Comparison of ENCODE assay signal across 1 cellular context in genomic region chr17:43068570-43069367, GRCh38.
A peak's percentile ranks its signal among the peaks of the same experiment; 100 is the strongest.
TF ChIP-seq lines count a peak whose summit lies in the region.

No MANE protein-coding gene starts in this region.

TF ChIP-seq in HepG2, 621 proteins besides CTCF, POLR2A, EP300 and RAD21 (continued from another document and continues in another):
- TF ChIP-seq ZHX2 (IDR thresholded peaks at IDR 0.05; ENCODE audit: low read depth), result peak; percentile 77
- TF ChIP-seq ZHX2 (CRISPR knock-in tag; IDR thresholded peaks at IDR 0.05; ENCODE audit: borderline replicate concordance), result no peak
- TF ChIP-seq NFYC (CRISPR knock-in tag; IDR thresholded peaks at IDR 0.05), result peak; percentile 40; the same call in 1 of the 2 replicates
- TF ChIP-seq ZNF205 (CRISPR knock-in tag; IDR thresholded peaks at IDR 0.05), result peak; percentile 86; the same call in 1 of the 2 replicates
- 0 out of 2 replicates have a peak, but pooled peaks have one; percentile 65 for TF ChIP-seq ZNF431 (CRISPR knock-in tag; IDR thresholded peaks at IDR 0.05; ENCODE audit: borderline replicate concordance, low read depth)
- TF ChIP-seq ZBTB8A (CRISPR knock-in tag; IDR thresholded peaks at IDR 0.05; ENCODE audit: borderline replicate concordance, low read depth), result no peak
- TF ChIP-seq ZNF350 (CRISPR knock-in tag; IDR thresholded peaks at IDR 0.05; ENCODE audit: borderline replicate concordance, low read depth), result 0 out of 2 replicates have a peak, but pooled peaks have one; percentile 51
- TF ChIP-seq PRMT3 (CRISPR knock-in tag; IDR thresholded peaks at IDR 0.05; ENCODE audit: borderline replicate concordance, low read depth), result peak; percentile 80; the same call in 1 of the 2 replicates
- peak; percentile 99 for TF ChIP-seq NR2F6 (IDR thresholded peaks at IDR 0.05)
- peak; percentile 100 for TF ChIP-seq NR2F6 (CRISPR knock-in tag; IDR thresholded peaks at IDR 0.05)
- no peak for TF ChIP-seq BCLAF1 (IDR thresholded peaks at IDR 0.05)
- TF ChIP-seq MAX (IDR thresholded peaks at IDR 0.05), result peak; percentile 81
- peak; percentile 89 for TF ChIP-seq NCOA2 (CRISPR knock-in tag; IDR thresholded peaks at IDR 0.05)
- TF ChIP-seq NFKBIZ (CRISPR knock-in tag; IDR thresholded peaks at IDR 0.05), result peak; percentile 92; the same call in 1 of the 2 replicates
- peak; percentile 88; the same call in 1 of the 2 replicates for TF ChIP-seq ZNF362 (CRISPR knock-in tag; IDR thresholded peaks at IDR 0.05; ENCODE audit: borderline replicate concordance)
- TF ChIP-seq ATF3 (CRISPR knock-in tag; IDR thresholded peaks at IDR 0.05), result peak; percentile 67
- peak; percentile 89 for TF ChIP-seq ATF2 (CRISPR knock-in tag; IDR thresholded peaks at IDR 0.05)
- TF ChIP-seq YEATS4 (CRISPR knock-in tag; IDR thresholded peaks at IDR 0.05; ENCODE audit: borderline replicate concordance), result peak; percentile 81
- TF ChIP-seq STAG1 (CRISPR knock-in tag; IDR thresholded peaks at IDR 0.05), result peak; percentile 10; the same call in 1 of the 2 replicates
- TF ChIP-seq HDAC1 (CRISPR knock-in tag; IDR thresholded peaks at IDR 0.05), result peak; percentile 75; the same call in 1 of the 2 replicates
- peak; percentile 98 for TF ChIP-seq CBX5 (CRISPR knock-in tag; IDR thresholded peaks at IDR 0.05; ENCODE audit: borderline replicate concordance)
- peak; percentile 57; the same call in 1 of the 2 replicates for TF ChIP-seq SIX1 (CRISPR knock-in tag; IDR thresholded peaks at IDR 0.05; ENCODE audit: borderline replicate concordance)
- TF ChIP-seq KDM2A (CRISPR knock-in tag; IDR thresholded peaks at IDR 0.05; ENCODE audit: borderline replicate concordance, low read depth), result peak; percentile 27; the same call in 1 of the 2 replicates
- peak; percentile 79 for TF ChIP-seq NR2C2 (CRISPR knock-in tag; IDR thresholded peaks at IDR 0.05; ENCODE audit: borderline replicate concordance)
- peak; percentile 63; the same call in 1 of the 2 replicates for TF ChIP-seq ZNF333 (CRISPR knock-in tag; IDR thresholded peaks at IDR 0.05; ENCODE audit: borderline replicate concordance)
- no peak for TF ChIP-seq REXO4 (CRISPR knock-in tag; IDR thresholded peaks at IDR 0.05; ENCODE audit: borderline replicate concordance)
- TF ChIP-seq CBFB (CRISPR knock-in tag; IDR thresholded peaks at IDR 0.05), result peak; percentile 76
- TF ChIP-seq MBD4 (IDR thresholded peaks at IDR 0.05; ENCODE audit: borderline replicate concordance, low read length), result peak; percentile 85; the same call in 1 of the 2 replicates
- 0 out of 2 replicates have a peak, but pooled peaks have one; percentile 49 for TF ChIP-seq BORCS8-MEF2B (CRISPR knock-in tag; IDR thresholded peaks at IDR 0.05)
- peak; percentile 97 for TF ChIP-seq ZNF18 (CRISPR knock-in tag; IDR thresholded peaks at IDR 0.05; ENCODE audit: insufficient replicate concordance)
- peak; percentile 76; the same call in 1 of the 2 replicates for TF ChIP-seq SAFB2 (CRISPR knock-in tag; IDR thresholded peaks at IDR 0.05; ENCODE audit: borderline replicate concordance, low read depth)
- TF ChIP-seq KMT2A (CRISPR knock-in tag; IDR thresholded peaks at IDR 0.05), result peak; percentile 67; the same call in 1 of the 2 replicates
- TF ChIP-seq GMEB1 (CRISPR knock-in tag; IDR thresholded peaks at IDR 0.05; ENCODE audit: borderline replicate concordance), result peak; percentile 44; the same call in 1 of the 2 replicates
- peak; percentile 87; the same call in 1 of the 2 replicates for TF ChIP-seq ARNT2 (CRISPR knock-in tag; IDR thresholded peaks at IDR 0.05; ENCODE audit: low read depth)
- peak; percentile 84 for TF ChIP-seq MXD4 (CRISPR knock-in tag; IDR thresholded peaks at IDR 0.05)
- TF ChIP-seq ZSCAN9 (CRISPR knock-in tag; IDR thresholded peaks at IDR 0.05; ENCODE audit: borderline replicate concordance), result peak; percentile 87
- no peak for TF ChIP-seq PBX3 (CRISPR knock-in tag; IDR thresholded peaks at IDR 0.05; ENCODE audit: borderline replicate concordance)
- TF ChIP-seq DR1 (CRISPR knock-in tag; IDR thresholded peaks at IDR 0.05), result no peak
- TF ChIP-seq RXRA (CRISPR knock-in tag; IDR thresholded peaks at IDR 0.05), result peak; percentile 78; the same call in 1 of the 2 replicates
- TF ChIP-seq PITX1 (CRISPR knock-in tag; IDR thresholded peaks at IDR 0.05), result peak; percentile 90
- peak; percentile 92; the same call in 1 of the 2 replicates for TF ChIP-seq REPIN1 (CRISPR knock-in tag; IDR thresholded peaks at IDR 0.05; ENCODE audit: borderline replicate concordance, low read depth)
- no peak for TF ChIP-seq ZNF557 (CRISPR knock-in tag; IDR thresholded peaks at IDR 0.05)
